In the genomic region with DNA sequence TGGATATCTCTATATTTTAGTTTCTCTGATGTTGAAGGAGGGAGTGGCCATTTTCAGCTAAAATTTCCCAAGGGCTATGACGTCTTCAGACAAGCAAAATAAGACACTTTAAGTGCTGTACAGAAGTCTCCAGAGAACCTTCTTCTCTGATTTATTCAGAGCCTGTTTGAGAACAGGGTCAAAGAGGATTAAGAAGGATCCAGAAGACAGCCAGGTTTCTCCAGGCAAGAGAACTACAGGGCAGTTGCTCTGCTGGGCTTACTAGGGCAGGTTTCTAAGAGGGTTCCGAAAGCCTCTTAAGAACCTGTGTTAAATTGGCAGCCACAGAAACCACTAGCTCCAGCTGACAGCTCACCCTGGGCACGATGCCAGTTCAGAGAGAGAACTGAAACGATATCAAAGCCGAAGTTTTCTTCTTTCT, we compare ENCODE assay signal across 8 cellular contexts. TPM values are rescaled to one million over a fixed set of nuclear protein-coding genes. Genes with fewer than 3 reads are reported as not detected.
DNase-seq lines count a peak whose midpoint lies in the region; ATAC-seq lines count a peak whose summit lies in the region.

No MANE protein-coding gene starts in this region.

- peaks cover 26 to 32% of the 10 kb centered on the region in 2 donors for H3K27me3 Mint-ChIP-seq in natural killer cell treated with Interleukin-12 subunit alpha and Interleukin-12 subunit beta and Interleukin-15 and Interleukin-18, amount 100 ng/mL, for 72 hours
- H3K27me3 Mint-ChIP-seq in stimulated activated naive CD8-positive, alpha-beta T cell treated with anti-CD3 and anti-CD28 coated beads, Interleukin-15, amount 100 ng/mL, for 72 hours, result peaks cover 11% of the 10 kb centered on the region

- peak overlapping the region; percentile 64 for H3K4me3 Mint-ChIP-seq in natural killer cell treated with Interleukin-12 subunit alpha and Interleukin-12 subunit beta and Interleukin-15 and Interleukin-18, amount 100 ng/mL, for 72 hours
- H3K4me3 Mint-ChIP-seq in stimulated activated naive CD8-positive, alpha-beta T cell treated with anti-CD3 and anti-CD28 coated beads, Interleukin-15, amount 100 ng/mL, for 72 hours, result peak overlapping the region; percentile 66 to 69

- no peaks in the 10 kb centered on the region for H3K9me3 Mint-ChIP-seq in natural killer cell treated with Interleukin-12 subunit alpha and Interleukin-12 subunit beta and Interleukin-15 and Interleukin-18, amount 100 ng/mL, for 72 hours
- peaks cover 6 to 13% of the 10 kb centered on the region in 2 donors for H3K9me3 Mint-ChIP-seq in stimulated activated naive CD8-positive, alpha-beta T cell treated with anti-CD3 and anti-CD28 coated beads, Interleukin-15, amount 100 ng/mL, for 72 hours

- peak; percentile 88 for DNase-seq in activated gamma-delta T cell treated with Interleukin-2 at 50 U/mL for 16 hours
- DNase-seq in activated gamma-delta T cell (lab: John Stamatoyannopoulos, UW), result no peak
- DNase-seq in NCI-H446 (lab: John Stamatoyannopoulos, UW), result peak; percentile 82 to 91
- DNase-seq in activated CD8-positive, alpha-beta memory T cell treated with anti-CD3 and anti-CD28 coated beads for 24 hours, result peak; percentile 86
- DNase-seq in epithelial cell of prostate (ENCODE audit: low read depth, low spot score), result peak; percentile 34
- peak; percentile 63 for DNase-seq in natural killer cell treated with Interleukin-12 subunit alpha and Interleukin-12 subunit beta and Interleukin-15 and Interleukin-18, amount 100 ng/mL, for 72 hours (ENCODE audit: low spot score)
- peak; percentile 75 to 81 for DNase-seq in stimulated activated naive CD8-positive, alpha-beta T cell treated with anti-CD3 and anti-CD28 coated beads, Interleukin-15, amount 100 ng/mL, for 72 hours

- peaks cover 21 to 24% of the 10 kb centered on the region in 2 donors for H3K4me1 Mint-ChIP-seq in natural killer cell treated with Interleukin-12 subunit alpha and Interleukin-12 subunit beta and Interleukin-15 and Interleukin-18, amount 100 ng/mL, for 72 hours (ENCODE audit: low read depth in 2 of 2)
- peaks cover 51% of the 10 kb centered on the region for H3K4me1 Mint-ChIP-seq in stimulated activated naive CD8-positive, alpha-beta T cell treated with anti-CD3 and anti-CD28 coated beads, Interleukin-15, amount 100 ng/mL, for 72 hours

- no peak overlapping the region for H3K27ac ChIP-seq in epithelial cell of prostate

- ATAC-seq in HG03039 (IDR thresholded peaks at IDR 0.05; ENCODE audit: unreplicated experiment), result peak; percentile 97
- peak; percentile 81 to 82 for ATAC-seq in natural killer cell treated with Interleukin-12 subunit alpha and Interleukin-12 subunit beta and Interleukin-15 and Interleukin-18, amount 100 ng/mL, for 72 hours
- peak; percentile 97 for ATAC-seq in stimulated activated naive CD8-positive, alpha-beta T cell treated with anti-CD3 and anti-CD28 coated beads, Interleukin-15, amount 100 ng/mL, for 72 hours

- H3K36me3 Mint-ChIP-seq in natural killer cell treated with Interleukin-12 subunit alpha and Interleukin-12 subunit beta and Interleukin-15 and Interleukin-18, amount 100 ng/mL, for 72 hours, result no peaks in the 10 kb centered on the region

- H3K27ac Mint-ChIP-seq in natural killer cell treated with Interleukin-12 subunit alpha and Interleukin-12 subunit beta and Interleukin-15 and Interleukin-18, amount 100 ng/mL, for 72 hours, result no peak overlapping the region
- H3K27ac Mint-ChIP-seq in stimulated activated naive CD8-positive, alpha-beta T cell treated with anti-CD3 and anti-CD28 coated beads, Interleukin-15, amount 100 ng/mL, for 72 hours, result peak overlapping the region in 1 of 2 donors; percentile 16

RNA-seq across cellular contexts. Expression of a gene that starts 1.2 kb away (rescaled TPM):
- total RNA-seq in natural killer cell treated with Interleukin-12 subunit alpha and Interleukin-12 subunit beta and Interleukin-15 and Interleukin-18, amount 100 ng/mL, for 72 hours, result not detected

RNA-seq across cellular contexts. Expression of a gene that starts 41.1 kb away (rescaled TPM):
- not detected for total RNA-seq in natural killer cell treated with Interleukin-12 subunit alpha and Interleukin-12 subunit beta and Interleukin-15 and Interleukin-18, amount 100 ng/mL, for 72 hours

RNA-seq across cellular contexts. Expression of a gene that starts 53.9 kb away (rescaled TPM):
- 1 to 10 TPM; 3.2 to 3.7 TPM for total RNA-seq in natural killer cell treated with Interleukin-12 subunit alpha and Interleukin-12 subunit beta and Interleukin-15 and Interleukin-18, amount 100 ng/mL, for 72 hours
